In genomic region chr10:79202188-79203013, GRCh38 we compare ENCODE assay signal across 8 cellular contexts.
A peak's percentile ranks its signal among the peaks of the same experiment; 100 is the strongest.
DNase-seq lines count a peak whose midpoint lies in the region; ATAC-seq and FAIRE-seq lines count a peak whose summit lies in the region.

No MANE protein-coding gene starts in this region.

- H3K4me3 Mint-ChIP-seq in activated T-helper 2 cell treated with anti-CD3 and anti-CD28 coated beads, Interferon-gamma antibody, Interleukin-2, Interleukin-4, amounts not matched to agents 10 μg/mL and 5 μg/mL and 100 μg/mL, durations not matched to agents 14 hours and 24 hours and 36 hours (ENCODE audit: low read depth), result no peak overlapping the region

- no peaks in the 10 kb centered on the region for H3K9me3 Mint-ChIP-seq in activated T-helper 2 cell treated with anti-CD3 and anti-CD28 coated beads, Interferon-gamma antibody, Interleukin-2, Interleukin-4, amounts not matched to agents 10 μg/mL and 5 μg/mL and 100 μg/mL, durations not matched to agents 14 hours and 24 hours and 36 hours

- H3K4me1 Mint-ChIP-seq in activated T-helper 2 cell treated with anti-CD3 and anti-CD28 coated beads, Interferon-gamma antibody, Interleukin-2, Interleukin-4, amounts not matched to agents 10 μg/mL and 5 μg/mL and 100 μg/mL, durations not matched to agents 14 hours and 24 hours and 36 hours (ENCODE audit: low read depth), result no peaks in the 10 kb centered on the region

- H3K27me3 Mint-ChIP-seq in activated T-helper 2 cell treated with anti-CD3 and anti-CD28 coated beads, Interferon-gamma antibody, Interleukin-2, Interleukin-4, amounts not matched to agents 10 μg/mL and 5 μg/mL and 100 μg/mL, durations not matched to agents 14 hours and 24 hours and 36 hours (ENCODE audit: low read depth), result no peaks in the 10 kb centered on the region

- intact Hi-C loops in activated T-helper 2 cell treated with anti-CD3 and anti-CD28 coated beads, Interferon-gamma antibody, Interleukin-2, Interleukin-4, amounts not matched to agents 10 μg/mL and 5 μg/mL and 100 μg/mL, durations not matched to agents 14 hours and 24 hours and 36 hours (cut with micrococcal nuclease), result no loop called here

- peak; percentile 63 for ATAC-seq in stimulated activated naive CD8-positive, alpha-beta T cell treated with anti-CD3 and anti-CD28 coated beads, Interleukin-15, Interleukin-2, amounts not matched to agents 100 U/mL and 50 U/mL, for 24 hours

- DNase-seq in activated CD4-positive, alpha-beta T cell treated with anti-CD3 and anti-CD28 coated beads for 48 hours, result peak; percentile 62
- no peak for DNase-seq in activated CD4-positive, alpha-beta T cell treated with anti-CD3 and anti-CD28 coated beads for 1 hour
- peak; percentile 49 for DNase-seq in NCI-H69 (lab: John Stamatoyannopoulos, UW)
- DNase-seq in activated T-helper 2 cell treated with anti-CD3 and anti-CD28 coated beads, Interferon-gamma antibody, Interleukin-2, Interleukin-4, amounts not matched to agents 10 μg/mL and 5 μg/mL and 100 μg/mL, durations not matched to agents 14 hours and 24 hours and 36 hours (ENCODE audit: low spot score), result peak; percentile 18
- peak; percentile 65 for DNase-seq in stimulated activated naive CD8-positive, alpha-beta T cell treated with anti-CD3 and anti-CD28 coated beads, Interleukin-15, Interleukin-2, amounts not matched to agents 100 U/mL and 50 U/mL, for 24 hours
- DNase-seq in A172 (ENCODE audit: low spot score), result no peak
- DNase-seq in NCI-H2107 (lab: John Stamatoyannopoulos, UW), result no peak

- FAIRE-seq in islet of Langerhans (lab: Jason Lieb, UNC), result peak; percentile 61

- no peaks in the 10 kb centered on the region for H3K36me3 Mint-ChIP-seq in activated T-helper 2 cell treated with anti-CD3 and anti-CD28 coated beads, Interferon-gamma antibody, Interleukin-2, Interleukin-4, amounts not matched to agents 10 μg/mL and 5 μg/mL and 100 μg/mL, durations not matched to agents 14 hours and 24 hours and 36 hours (ENCODE audit: low read depth)

- H3K27ac Mint-ChIP-seq in activated T-helper 2 cell treated with anti-CD3 and anti-CD28 coated beads, Interferon-gamma antibody, Interleukin-2, Interleukin-4, amounts not matched to agents 10 μg/mL and 5 μg/mL and 100 μg/mL, durations not matched to agents 14 hours and 24 hours and 36 hours, result no peak overlapping the region

Comparison
In these comparisons a context has a peak if more than half of its experiments do, and no peak if none do; other contexts are left out.
1. DNase-seq: peak in activated CD4-positive, alpha-beta T cell treated with anti-CD3 and anti-CD28 coated beads for 48 hours (single experiment), NCI-H69 (single experiment), activated T-helper 2 cell treated with anti-CD3 and anti-CD28 coated beads, Interferon-gamma antibody, Interleukin-2, Interleukin-4, amounts not matched to agents 10 μg/mL and 5 μg/mL and 100 μg/mL, durations not matched to agents 14 hours and 24 hours and 36 hours (single experiment) and stimulated activated naive CD8-positive, alpha-beta T cell treated with anti-CD3 and anti-CD28 coated beads, Interleukin-15, Interleukin-2, amounts not matched to agents 100 U/mL and 50 U/mL, for 24 hours (single experiment); none in activated CD4-positive, alpha-beta T cell treated with anti-CD3 and anti-CD28 coated beads for 1 hour (single experiment), A172 (single experiment) and NCI-H2107 (single experiment).